Comparison of ENCODE assay signal across 23 cellular contexts in genomic region chr11:61976813-61977475, GRCh38. TPM values are rescaled to one million over a fixed set of nuclear protein-coding genes. Genes with fewer than 3 reads are reported as not detected.
DNase-seq lines count a peak whose midpoint lies in the region; ATAC-seq and TF ChIP-seq lines count a peak whose summit lies in the region.
"Had no signal": no experiment of that assay in that cellular context is flagged by ENCODE, and none has a peak within 500 bp of the region (broad histone marks: within the 10 kb centered on the region; RNA-seq: fewer than 3 reads in every experiment).

No MANE protein-coding gene starts in this region.

- H3K4me3 Mint-ChIP-seq in activated T-cell treated with anti-CD3 and anti-CD28 coated beads, Interleukin-2, amount 50 U/mL, for 24 hours, result no peak overlapping the region
- no peak overlapping the region for H3K4me3 Mint-ChIP-seq in nephron progenitor cell
- H3K4me3 Mint-ChIP-seq: activated CD4-positive, alpha-beta T cell treated with anti-CD3 and anti-CD28 coated beads, Interleukin-2, amount 10 ng/mL, durations not matched to agents 7 days and 5 days; GM23338; T-helper 1 cell treated with Interleukin-12 subunit alpha and Interleukin-12 subunit beta and Interleukin-4 antibody, amounts not matched to agents 30 μg/mL and 1 μg/mL, for 36 hours had no signal

- ATAC-seq in body of pancreas, result no peak
- no peak for ATAC-seq in aorta (ENCODE audit: low FRiP score)
- ATAC-seq in HG02852 (IDR thresholded peaks at IDR 0.05; ENCODE audit: unreplicated experiment), result no peak
- ATAC-seq: GM23338 had no signal

- H3K4me3 ChIP-seq in body of pancreas (peak overlapping the region in 1 of 2 donors; percentile 30), aorta (ENCODE audit: low read length in 2 of 2) (no peak overlapping the region)
- H3K4me3 ChIP-seq: adrenal gland, GM23338 had no signal

- H3K4me1 ChIP-seq in body of pancreas, result peaks cover 91% of the 10 kb centered on the region
- H3K4me1 ChIP-seq in aorta (ENCODE audit: control insufficient read depth in 1 of 2, insufficient read depth in 2 of 2, low read length in 2 of 2), result peaks cover 5% of the 10 kb centered on the region in 2 donors

- H3K27ac Mint-ChIP-seq in activated T-cell treated with anti-CD3 and anti-CD28 coated beads, Interleukin-2, amount 50 U/mL, for 24 hours, result no peak overlapping the region
- peak overlapping the region; percentile 54 for H3K27ac Mint-ChIP-seq in nephron progenitor cell
- H3K27ac Mint-ChIP-seq: activated CD4-positive, alpha-beta T cell treated with anti-CD3 and anti-CD28 coated beads, Interleukin-2, amount 10 ng/mL, durations not matched to agents 7 days and 5 days; GM23338; T-helper 1 cell treated with Interleukin-12 subunit alpha and Interleukin-12 subunit beta and Interleukin-4 antibody, amounts not matched to agents 30 μg/mL and 1 μg/mL, for 36 hours had no signal

- 19 to 31% methylated on average over 3 to 7 of the region's 7 CpGs for WGBS in body of pancreas, 2 donors
- WGBS in aorta, 2 donors, result 76 to 87% methylated on average over 7 of the region's 7 CpGs

- H3K36me3 ChIP-seq in body of pancreas (replicated peaks in 1 of 2; ENCODE audit: insufficient read depth in 1 of 2, low read depth in 2 of 2) (no peaks in the 10 kb centered on the region), aorta (ENCODE audit: control insufficient read depth in 1 of 2, insufficient read depth in 2 of 2, low read length in 1 of 2) (no peaks in the 10 kb centered on the region)
- H3K36me3 ChIP-seq: adrenal gland, Peyer's patch had no signal

- TF ChIP-seq CTCF in body of pancreas (IDR thresholded peaks at IDR 0.05) (no peak), nephron progenitor cell (IDR thresholded peaks at IDR 0.05) (no peak)

- TF ChIP-seq POLR2A in body of pancreas (IDR thresholded peaks at IDR 0.05), result no peak

- H3K4me1 Mint-ChIP-seq in activated T-cell treated with anti-CD3 and anti-CD28 coated beads, Interleukin-2, amount 50 U/mL, for 24 hours (ENCODE audit: low read depth), result peaks cover 16% of the 10 kb centered on the region
- H3K4me1 Mint-ChIP-seq in nephron progenitor cell, result peaks cover 57% of the 10 kb centered on the region

- H3K27me3 ChIP-seq in body of pancreas, result no peaks in the 10 kb centered on the region
- H3K27me3 ChIP-seq in aorta (ENCODE audit: control insufficient read depth in 1 of 2, insufficient read depth in 2 of 2, low read length in 1 of 2), result no peaks in the 10 kb centered on the region
- H3K27me3 ChIP-seq: adrenal gland, Peyer's patch had no signal

- H3K27me3 Mint-ChIP-seq in activated T-cell treated with anti-CD3 and anti-CD28 coated beads, Interleukin-2, amount 50 U/mL, for 24 hours, result no peaks in the 10 kb centered on the region
- peaks cover 5% of the 10 kb centered on the region for H3K27me3 Mint-ChIP-seq in nephron progenitor cell (ENCODE audit: low read depth, poor library complexity)
- H3K27me3 Mint-ChIP-seq: activated CD4-positive, alpha-beta T cell treated with anti-CD3 and anti-CD28 coated beads, Interleukin-2, amount 10 ng/mL, durations not matched to agents 7 days and 5 days had no signal

- H3K27ac ChIP-seq in body of pancreas, result peak overlapping the region; percentile 96 to 99 (median 98)
- no peak overlapping the region for H3K27ac ChIP-seq in aorta (ENCODE audit: low read depth in 1 of 2, low read length in 2 of 2)

- H3K36me3 Mint-ChIP-seq in activated T-cell treated with anti-CD3 and anti-CD28 coated beads, Interleukin-2, amount 50 U/mL, for 24 hours (ENCODE audit: low read depth), result no peaks in the 10 kb centered on the region
- no peaks in the 10 kb centered on the region for H3K36me3 Mint-ChIP-seq in nephron progenitor cell (ENCODE audit: low read depth)

- intact Hi-C loops in body of pancreas (cut with DNase I) (no loop called here), aorta (cut with DNase I) (no loop called here)

- H3K9me3 Mint-ChIP-seq in activated T-cell treated with anti-CD3 and anti-CD28 coated beads, Interleukin-2, amount 50 U/mL, for 24 hours, result no peaks in the 10 kb centered on the region
- no peaks in the 10 kb centered on the region for H3K9me3 Mint-ChIP-seq in nephron progenitor cell
- H3K9me3 Mint-ChIP-seq: activated CD4-positive, alpha-beta T cell treated with anti-CD3 and anti-CD28 coated beads, Interleukin-2, amount 10 ng/mL, durations not matched to agents 7 days and 5 days; GM23338; T-helper 1 cell treated with Interleukin-12 subunit alpha and Interleukin-12 subunit beta and Interleukin-4 antibody, amounts not matched to agents 30 μg/mL and 1 μg/mL, for 36 hours had no signal

- H3K9me3 ChIP-seq in body of pancreas (no peaks in the 10 kb centered on the region), aorta (ENCODE audit: control insufficient read depth, low read length) (no peaks in the 10 kb centered on the region)
- H3K9me3 ChIP-seq: adrenal gland, Peyer's patch had no signal

- peak; percentile 12 for DNase-seq in activated T-cell treated with anti-CD3 and anti-CD28 coated beads, Interleukin-2, amount 50 U/mL, for 24 hours
- DNase-seq in activated T-cell treated with anti-CD3 and anti-CD28 coated beads for 4 hours (no peak), body of pancreas (no peak), nephron progenitor cell (no peak), aorta (peak; percentile 28 to 40), H4 (ENCODE audit: low spot score) (no peak), activated gamma-delta T cell treated with Interleukin-2 at 50 U/mL for 16 hours (no peak)
- DNase-seq: activated CD4-positive, alpha-beta T cell treated with anti-CD3 and anti-CD28 coated beads, Interleukin-2, amount 10 ng/mL, durations not matched to agents 7 days and 5 days; activated gamma-delta T cell; C1 segment of cervical spinal cord; dermis blood vessel endothelial cell; glutamatergic neuron; midbrain; NCI-H1930; NCI-H446; NK-92 treated with Interleukin-12 subunit alpha and Interleukin-12 subunit beta, amount 100 ng/mL, for 24 hours; stimulated activated CD4-positive, alpha-beta T cell treated with anti-CD3 and anti-CD28 coated beads, Interleukin-4, amount 100 ng/mL, for 1 hour; stimulated activated naive CD4-positive, alpha-beta T cell treated with Interleukin-2 at 50 U/mL for 16 hours had no signal

RNA-seq across cellular contexts. Expression of gene FTH1, which starts 9.5 kb away (rescaled TPM):
- 1,000 to 10,000 TPM; 1,333 to 1,363 TPM for total RNA-seq in body of pancreas
- 1,000 to 10,000 TPM; 2,602 to 2,677 TPM for total RNA-seq in aorta
- 1,000 to 10,000 TPM; 5,184 to 9,506 TPM for polyA plus RNA-seq in aorta
- 966 and 1,264 TPM in 2 replicates for total RNA-seq in H4 (2014; rRNA removed; shearing (Covaris generic))

RNA-seq across cellular contexts. Expression of gene BEST1, which starts 26.8 kb away (rescaled TPM):
- total RNA-seq in body of pancreas, result 1 to 10 TPM; 1.6 to 2.6 TPM
- total RNA-seq in aorta, result 1 to 10 TPM; 3.9 to 8.0 TPM
- polyA plus RNA-seq in aorta, result 1 to 10 TPM; 3.5 to 4.1 TPM
- total RNA-seq in H4 (2014; rRNA removed; shearing (Covaris generic)), result 0.39 and 0.62 TPM in 2 replicates
- total RNA-seq: activated CD4-positive, alpha-beta T cell treated with anti-CD3 and anti-CD28 coated beads, Interleukin-2, amount 10 ng/mL, durations not matched to agents 7 days and 5 days; dermis blood vessel endothelial cell had no signal

RNA-seq across cellular contexts. Expression of gene RAB3IL1, which starts 59.6 kb away (rescaled TPM):
- total RNA-seq in body of pancreas (10 to 100 TPM in 1 of 2 donors, 1 to 10 TPM in 1; 5.4 to 11.5 TPM), aorta (10 to 100 TPM; 23.8 to 45.2 TPM)
- 10 to 100 TPM in 1 of 2 donors, 1 to 10 TPM in 1; 6.4 to 11.4 TPM for polyA plus RNA-seq in aorta
- 2.3 and 7.4 TPM in 2 replicates for total RNA-seq in H4 (2014; rRNA removed; shearing (Covaris generic))
- total RNA-seq: activated CD4-positive, alpha-beta T cell treated with anti-CD3 and anti-CD28 coated beads, Interleukin-2, amount 10 ng/mL, durations not matched to agents 7 days and 5 days had no signal

Comparison
In these comparisons a context has a peak if more than half of its experiments do, and no peak if none do; other contexts are left out.
1. DNase-seq: peak in activated T-cell treated with anti-CD3 and anti-CD28 coated beads, Interleukin-2, amount 50 U/mL, for 24 hours (single experiment) and aorta (2 of 2); none in activated T-cell treated with anti-CD3 and anti-CD28 coated beads for 4 hours (single experiment), body of pancreas (0 of 4), nephron progenitor cell (single experiment), H4 (single experiment) and activated gamma-delta T cell treated with Interleukin-2 at 50 U/mL for 16 hours (single experiment).
2. H3K27ac ChIP-seq: peak in body of pancreas (4 of 4); none in aorta (0 of 2).